In the genomic region with DNA sequence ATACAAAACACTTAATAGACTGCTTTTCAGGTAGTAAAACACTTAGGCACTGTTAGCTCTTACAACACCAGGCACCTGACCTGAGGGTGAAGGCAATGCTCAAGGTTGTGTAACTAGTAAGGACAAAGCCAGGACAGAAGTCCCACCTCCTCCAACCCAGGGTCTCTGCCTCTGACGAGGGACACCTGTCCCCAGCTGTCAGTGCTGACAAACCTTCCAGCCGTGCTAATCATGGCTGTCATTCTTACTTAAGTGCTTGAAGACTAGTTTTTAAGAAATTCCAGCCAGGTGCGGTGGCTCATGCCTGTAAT, we compare ENCODE assay signal across 14 cellular contexts.
"Had no signal": no experiment of that assay in that cellular context is flagged by ENCODE, and none has a peak within 500 bp of the region (broad histone marks: within the 10 kb centered on the region; RNA-seq: fewer than 3 reads in every experiment).

No MANE protein-coding gene starts in this region.

- DNase-seq: effector CD8-positive, alpha-beta T cell; heart left ventricle; left ventricle myocardium superior; psoas muscle; right cardiac atrium had no signal

- H3K4me3 ChIP-seq: gastroesophageal sphincter, heart left ventricle, psoas muscle, skin epidermis, suprapubic skin had no signal

- H3K9me3 Mint-ChIP-seq: activated CD4-positive, alpha-beta memory T cell treated with anti-CD3 and anti-CD28 coated beads for 36 hours; activated naive CD8-positive, alpha-beta T cell treated with anti-CD3 and anti-CD28 coated beads for 36 hours; dendritic cell treated with granulocyte-macrophage colony-stimulating factor and Interleukin-4, amounts not matched to agents 40 ng/mL and 50 ng/mL, for 4 days; naive thymus-derived CD4-positive, alpha-beta T cell; stimulated activated naive CD8-positive, alpha-beta T cell treated with anti-CD3 and anti-CD28 coated beads, Interleukin-15, amount 100 ng/mL, for 72 hours had no signal

- H3K4me3 Mint-ChIP-seq: activated CD4-positive, alpha-beta memory T cell treated with anti-CD3 and anti-CD28 coated beads for 36 hours; activated CD4-positive, alpha-beta T cell treated with anti-CD3 and anti-CD28 coated beads for 36 hours; activated naive CD8-positive, alpha-beta T cell treated with anti-CD3 and anti-CD28 coated beads for 36 hours; dendritic cell treated with granulocyte-macrophage colony-stimulating factor and Interleukin-4, amounts not matched to agents 40 ng/mL and 50 ng/mL, for 4 days; naive thymus-derived CD4-positive, alpha-beta T cell; stimulated activated naive CD8-positive, alpha-beta T cell treated with anti-CD3 and anti-CD28 coated beads, Interleukin-15, amount 100 ng/mL, for 72 hours had no signal

- H3K36me3 Mint-ChIP-seq: activated CD4-positive, alpha-beta memory T cell treated with anti-CD3 and anti-CD28 coated beads for 36 hours; activated naive CD8-positive, alpha-beta T cell treated with anti-CD3 and anti-CD28 coated beads for 36 hours had no signal

- H3K27ac ChIP-seq: gastroesophageal sphincter, heart left ventricle, psoas muscle, skin epidermis, suprapubic skin had no signal

- H3K27ac Mint-ChIP-seq: activated CD4-positive, alpha-beta memory T cell treated with anti-CD3 and anti-CD28 coated beads for 36 hours; activated CD4-positive, alpha-beta T cell treated with anti-CD3 and anti-CD28 coated beads for 36 hours; activated naive CD8-positive, alpha-beta T cell treated with anti-CD3 and anti-CD28 coated beads for 36 hours; dendritic cell treated with granulocyte-macrophage colony-stimulating factor and Interleukin-4, amounts not matched to agents 40 ng/mL and 50 ng/mL, for 4 days had no signal
